Comparison of ENCODE assay signal across 8 cellular contexts in genomic region chr1:167721617-167722151, GRCh38. TPM values are rescaled to one million over a fixed set of nuclear protein-coding genes. Genes with fewer than 3 reads are reported as not detected.
DNase-seq lines count a peak whose midpoint lies in the region; ATAC-seq, FAIRE-seq and TF ChIP-seq lines count a peak whose summit lies in the region.

TSS of gene MPZL1 (plus strand) at chr1:167721982. CDS start at chr1:167722152, 170 bp downstream.

- H3K79me2 ChIP-seq in HepG2 (ENCODE audit: insufficient read depth, low read length): peaks cover 42% of the 10 kb centered on the region

- CTCF ChIA-PET in HepG2 (lab: Yijun Ruan, JAX; ENCODE audit: low intra/inter-chr PET ratio, low total read pairs): interaction anchor here (2.6 kb wide), 1 partner anchor 82 kb away, joined by 15 read pairs; no protein-coding TSS in a partner anchor

- H3K36me3 ChIP-seq in BLaER1 treated with 17β-estradiol and CSF1 and Interleukin-3, amounts not matched to agents 10 nM and 100 nM: peaks cover 0 to 9% (median 0%) of the 10 kb centered on the region in 11 experiments; a peak in 2 of 22 replicates
- no peaks in the 10 kb centered on the region for H3K36me3 ChIP-seq in HepG2 (replicated peaks in 1 of 2; ENCODE audit: control insufficient read depth in 1 of 2, insufficient read depth in 2 of 2, low read length in 2 of 2)

- POLR2A ChIA-PET in HepG2 (lab: Yijun Ruan, JAX): interaction anchor here (1.3 kb wide), 1 partner anchor 215 kb away, joined by 6 read pairs; the partner anchor contains the start of genes DCAF6 and MPC2

- peak within 1 kb of the TSS; percentile 88 to 99 (median 94) for H3K4me3 ChIP-seq in BLaER1 treated with 17β-estradiol and CSF1 and Interleukin-3, amounts not matched to agents 10 nM and 100 nM
- H3K4me3 ChIP-seq in HepG2 (replicated peaks in 1 of 3; ENCODE audit: insufficient read depth in 1 of 3, low read depth in 2 of 3, low read length in 3 of 3): peak within 1 kb of the TSS; percentile 92 to 95 (median 92)

- H3K4me1 ChIP-seq in BLaER1 treated with 17β-estradiol and CSF1 and Interleukin-3, amounts not matched to agents 10 nM and 100 nM: peaks cover 47 to 76% (median 56%) of the 10 kb centered on the region in 10 experiments
- peaks cover 76% of the 10 kb centered on the region for H3K4me1 ChIP-seq in HepG2 (ENCODE audit: insufficient read depth, low read length)

- WGBS in HepG2 (ENCODE audit: low lambda C conversion rate): under 1% methylated on average over 24 of the region's 52 CpGs

- H3K4me3 Mint-ChIP-seq in dendritic cell treated with granulocyte-macrophage colony-stimulating factor and Interleukin-4, amounts not matched to agents 40 ng/mL and 50 ng/mL, for 4 days: peak within 1 kb of the TSS; percentile 84

- TF ChIP-seq CTCF in HepG2 (CRISPR knock-in tag; IDR thresholded peaks at IDR 0.05): no peak

- TF ChIP-seq RAD21 in HepG2 (CRISPR knock-in tag; IDR thresholded peaks at IDR 0.05): no peak; the same call in 1 of the 2 replicates

- peak within 1 kb of the TSS; percentile 93 for H3K27ac Mint-ChIP-seq in dendritic cell treated with granulocyte-macrophage colony-stimulating factor and Interleukin-4, amounts not matched to agents 40 ng/mL and 50 ng/mL, for 4 days

- ATAC-seq in HG03457 (IDR thresholded peaks at IDR 0.05; ENCODE audit: unreplicated experiment) (peak; percentile 86), HepG2 (peak; percentile 98)

- peak within 1 kb of the TSS; percentile 83 to 91 (median 86) for H3K9ac ChIP-seq in BLaER1 treated with 17β-estradiol and CSF1 and Interleukin-3, amounts not matched to agents 10 nM and 100 nM
- peak within 1 kb of the TSS; percentile 81 for H3K9ac ChIP-seq in HepG2 (ENCODE audit: insufficient read depth, low read depth, low read length)

- intact Hi-C loops in dendritic cell treated with granulocyte-macrophage colony-stimulating factor and Interleukin-4, amounts not matched to agents 40 ng/mL and 50 ng/mL, for 4 days (cut with micrococcal nuclease): loop anchor here (1.0 kb wide), 1 partner anchor 82 kb away; no protein-coding TSS in a partner anchor
- intact Hi-C loops in HepG2 (cut with micrococcal nuclease; ENCODE audit: unreplicated experiment): loop anchor here (1.0 to 5.0 kb wide), 3 partner anchors 36 to 216 kb away; partner anchors contain the start of genes DCAF6 and MPC2

- H3K4me2 ChIP-seq in BLaER1 treated with 17β-estradiol and CSF1 and Interleukin-3, amounts not matched to agents 10 nM and 100 nM: peak within 1 kb of the TSS; percentile 85 to 95 (median 92)
- peak within 1 kb of the TSS; percentile 83 for H3K4me2 ChIP-seq in HepG2 (ENCODE audit: low read depth, low read length)

- H2AFZ ChIP-seq in HepG2 (ENCODE audit: low read length): peak within 1 kb of the TSS; percentile 86

- peaks cover 8 to 37% (median 26%) of the 10 kb centered on the region in 11 experiments; a peak in 15 of 22 replicates for H4K20me1 ChIP-seq in BLaER1 treated with 17β-estradiol and CSF1 and Interleukin-3, amounts not matched to agents 10 nM and 100 nM
- H4K20me1 ChIP-seq in HepG2 (ENCODE audit: insufficient read depth, low read length): peaks cover 3% of the 10 kb centered on the region

- H3K27me3 ChIP-seq in BLaER1 treated with 17β-estradiol and CSF1 and Interleukin-3, amounts not matched to agents 10 nM and 100 nM: peaks cover 0 to 8% (median 0%) of the 10 kb centered on the region in 11 experiments; a peak in 2 of 22 replicates
- H3K27me3 ChIP-seq in HepG2 (ENCODE audit: control insufficient read depth in 1 of 2, insufficient read depth in 2 of 2, low read length in 2 of 2): no peaks in the 10 kb centered on the region

- FAIRE-seq in HepG2 (lab: Jason Lieb, UNC): no peak

- BruUV-seq in HepG2 (replicated peaks; lab: Mats Ljungman, UMichigan): no TSS peak

- in situ Hi-C loops in HepG2 (cut with HindIII; ENCODE audit: extremely low pct_ligation_motif_present, low pct_unique_long_range_greater_than_20kb): loop anchor here (5.0 kb wide), 1 partner anchor 86 kb away; no protein-coding TSS in a partner anchor

- TF ChIP-seq POLR2A in HepG2 (IDR thresholded peaks at IDR 0.05; ENCODE audit: insufficient read depth in 1 of 2, low read depth in 2 of 2, low read length in 2 of 2): peak; percentile 47 to 73; a peak in 3 of 4 replicates

- H3K36me3 Mint-ChIP-seq in dendritic cell treated with granulocyte-macrophage colony-stimulating factor and Interleukin-4, amounts not matched to agents 40 ng/mL and 50 ng/mL, for 4 days (ENCODE audit: low read depth): peaks cover 10% of the 10 kb centered on the region

- peaks cover 63% of the 10 kb centered on the region for H3K4me1 Mint-ChIP-seq in dendritic cell treated with granulocyte-macrophage colony-stimulating factor and Interleukin-4, amounts not matched to agents 40 ng/mL and 50 ng/mL, for 4 days (ENCODE audit: low read depth)

- no peaks in the 10 kb centered on the region for H3K9me3 Mint-ChIP-seq in dendritic cell treated with granulocyte-macrophage colony-stimulating factor and Interleukin-4, amounts not matched to agents 40 ng/mL and 50 ng/mL, for 4 days

- DNase-seq in GM19240 (ENCODE audit: insufficient read length, low spot score) (peak; percentile 71), NCI-H69 (lab: John Stamatoyannopoulos, UW) (peak; percentile 96), HepG2 (ENCODE audit: low spot score) (peak; percentile 85)
- DNase-seq in activated CD4-positive, alpha-beta T cell treated with anti-CD3 and anti-CD28 coated beads, Interleukin-2, amount 50 U/mL, for 24 hours (ENCODE audit: low read depth in 1 of 2, low spot score in 1 of 2): peak; percentile 88 to 89
- peak; percentile 95 to 96 for DNase-seq in stimulated activated CD4-positive, alpha-beta T cell treated with anti-CD3 and anti-CD28 coated beads, Interleukin-2, amount 100 ng/mL, for 48 hours

- H3K27me3 Mint-ChIP-seq in dendritic cell treated with granulocyte-macrophage colony-stimulating factor and Interleukin-4, amounts not matched to agents 40 ng/mL and 50 ng/mL, for 4 days: peaks cover 5% of the 10 kb centered on the region

- TF ChIP-seq EP300 in HepG2 (IDR thresholded peaks at IDR 0.05; ENCODE audit: low read depth in 2 of 2, low read length in 2 of 2) (no peak), HepG2 (CRISPR knock-in tag; IDR thresholded peaks at IDR 0.05; ENCODE audit: borderline replicate concordance) (no peak)

- peak within 1 kb of the TSS; percentile 46 to 84 (median 82) for H3K27ac ChIP-seq in BLaER1 treated with 17β-estradiol and CSF1 and Interleukin-3, amounts not matched to agents 10 nM and 100 nM
- H3K27ac ChIP-seq in HepG2 (ENCODE audit: extremely low read length, insufficient read depth, low read length): peak within 1 kb of the TSS; percentile 76

- H3K9me3 ChIP-seq in BLaER1 treated with 17β-estradiol and CSF1 and Interleukin-3, amounts not matched to agents 10 nM and 100 nM (replicated peaks in 1 of 11): no peaks in the 10 kb centered on the region
- H3K9me3 ChIP-seq in HepG2 (ENCODE audit: low read length): no peaks in the 10 kb centered on the region

TF ChIP-seq in HepG2, 621 proteins besides CTCF, POLR2A, EP300 and RAD21 (continues in another document):
- TF ChIP-seq, protein P1, sequence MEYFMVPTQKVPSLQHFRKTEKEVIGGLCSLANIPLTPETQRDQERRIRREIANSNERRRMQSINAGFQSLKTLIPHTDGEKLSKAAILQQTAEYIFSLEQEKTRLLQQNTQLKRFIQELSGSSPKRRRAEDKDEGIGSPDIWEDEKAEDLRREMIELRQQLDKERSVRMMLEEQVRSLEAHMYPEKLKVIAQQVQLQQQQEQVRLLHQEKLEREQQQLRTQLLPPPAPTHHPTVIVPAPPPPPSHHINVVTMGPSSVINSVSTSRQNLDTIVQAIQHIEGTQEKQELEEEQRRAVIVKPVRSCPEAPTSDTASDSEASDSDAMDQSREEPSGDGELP (IDR thresholded peaks at IDR 0.05; ENCODE audit: borderline replicate concordance, low read depth): peak; percentile 10; the same call in 1 of the 2 replicates
- TF ChIP-seq HINFP (CRISPR knock-in tag; IDR thresholded peaks at IDR 0.05; ENCODE audit: low read depth) (peak; percentile 55; the same call in 1 of the 2 replicates), ZNF205 (CRISPR knock-in tag; IDR thresholded peaks at IDR 0.05) (no peak), ZNF430 (CRISPR knock-in tag; IDR thresholded peaks at IDR 0.05) (0 out of 2 replicates have a peak, but pooled peaks have one; percentile 88), CC2D1A (CRISPR knock-in tag; IDR thresholded peaks at IDR 0.05) (no peak)

RNA-seq across cellular contexts. Expression of gene MPZL1, which starts in this region (rescaled TPM):
- total RNA-seq in HepG2 (2016; rRNA removed; fragmentation: Illumina TruSeq; extraction: Trizol): 43.9 and 68.7 TPM in 2 replicates
- 32.2 and 32.5 TPM in 2 replicates for total RNA-seq in HepG2 (2016; cell fraction: cytosol; rRNA removed; fragmentation: Illumina TruSeq; extraction: Trizol; ENCODE audit: low read depth)
- 37.7 and 65.7 TPM in 2 replicates for total RNA-seq in HepG2 (2016; cell fraction: insoluble cytoplasmic fraction; rRNA removed; fragmentation: Illumina TruSeq; extraction: Trizol)
- 33.4 and 37.7 TPM in 2 replicates for total RNA-seq in HepG2 (2016; cell fraction: membrane; rRNA removed; fragmentation: Illumina TruSeq; extraction: Trizol)
- 62.3 and 75.4 TPM in 2 replicates for total RNA-seq in HepG2 (2016; cell fraction: nucleus; rRNA removed; fragmentation: Illumina TruSeq; extraction: Trizol)
- 38.0 and 40.1 TPM in 2 replicates for polyA plus RNA-seq in HepG2 (2011; rRNA removed)
- polyA plus RNA-seq in HepG2 (2011; cell fraction: cytosol; rRNA removed): 16.8 and 31.1 TPM in 2 replicates
- polyA plus RNA-seq in HepG2 (2011; cell fraction: nucleus; rRNA removed): 16.0 and 18.0 TPM in 2 replicates
- 41.2 and 46.3 TPM in 2 replicates for polyA plus RNA-seq in HepG2 (2012)
- polyA plus RNA-seq in HepG2 (2016; cell fraction: cytosol; fragmentation: Illumina TruSeq; extraction: Trizol; ENCODE audit: low read depth): 9.7 and 14.9 TPM in 2 replicates
- 43.0 and 47.2 TPM in 2 replicates for polyA plus RNA-seq in HepG2 (2016; cell fraction: insoluble cytoplasmic fraction; fragmentation: Illumina TruSeq; extraction: Trizol; ENCODE audit: low read depth)
- polyA plus RNA-seq in HepG2 (2016; cell fraction: membrane; fragmentation: Illumina TruSeq; extraction: Trizol; ENCODE audit: low read depth): 21.1 and 21.8 TPM in 2 replicates
- 99.6 and 104 TPM in 2 replicates for polyA plus RNA-seq in HepG2 (2016; cell fraction: nucleus; fragmentation: Illumina TruSeq; extraction: Trizol; ENCODE audit: insufficient read depth, low read depth)
- 23.5 and 65.7 TPM in 2 replicates for polyA minus RNA-seq in HepG2 (2011; rRNA and poly(A)+ RNA removed; ENCODE audit: low replicate concordance)
- 37.6 and 52.6 TPM in 2 replicates for polyA minus RNA-seq in HepG2 (2011; cell fraction: cytosol; rRNA and poly(A)+ RNA removed)
- 26.1 and 36.4 TPM in 2 replicates for polyA minus RNA-seq in HepG2 (2011; cell fraction: nucleus; rRNA and poly(A)+ RNA removed)

Comparison
In these comparisons a context has a peak if more than half of its experiments do, and no peak if none do; other contexts are left out.
1. Peak in every context shown above with its lines: DNase-seq, ATAC-seq, H3K4me3 ChIP-seq and H3K27ac ChIP-seq.